Comparison of ENCODE assay signal across 8 cellular contexts in genomic region chr15:90594297-90594696, GRCh38.
DNase-seq lines count a peak whose midpoint lies in the region; ATAC-seq and TF ChIP-seq lines count a peak whose summit lies in the region.

No MANE protein-coding gene starts in this region.

- DNase-seq in NCI-H774 (lab: John Stamatoyannopoulos, UW) (peak; percentile 74), activated T-helper 1 cell treated with Interleukin-2 at 50 U/mL for 16 hours (ENCODE audit: low read depth) (peak; percentile 67), Right ventricle myocardium inferior (ENCODE audit: missing footprints) (peak; percentile 87), nephron progenitor cell (no peak), HPDE6-E6E7 (ENCODE audit: extremely low spot score) (no peak)
- peak; percentile 49 to 72 for DNase-seq in stimulated activated CD4-positive, alpha-beta T cell treated with anti-CD3 and anti-CD28 coated beads, Interleukin-15, amount 100 ng/mL, for 1 hour (ENCODE audit: low read depth in 1 of 2, low spot score in 1 of 2)

- peaks cover 40% of the 10 kb centered on the region for H3K4me1 Mint-ChIP-seq in nephron progenitor cell

- no peak for TF ChIP-seq CTCF in nephron progenitor cell (IDR thresholded peaks at IDR 0.05)

- no peak overlapping the region for H3K4me3 Mint-ChIP-seq in nephron progenitor cell

- H3K36me3 Mint-ChIP-seq in nephron progenitor cell (ENCODE audit: low read depth), result peaks cover 22% of the 10 kb centered on the region

- peak; percentile 24 for ATAC-seq in GM19452 (IDR thresholded peaks at IDR 0.05; ENCODE audit: unreplicated experiment)
- ATAC-seq in Right ventricle myocardium inferior, result peak; percentile 47
- no peak for ATAC-seq in GM18858 (IDR thresholded peaks at IDR 0.05; ENCODE audit: unreplicated experiment)

- no peak overlapping the region for H3K27ac Mint-ChIP-seq in nephron progenitor cell

- no peaks in the 10 kb centered on the region for H3K9me3 Mint-ChIP-seq in nephron progenitor cell

- no peaks in the 10 kb centered on the region for H3K27me3 Mint-ChIP-seq in nephron progenitor cell (ENCODE audit: low read depth, poor library complexity)

- intact Hi-C loops in Right ventricle myocardium inferior (cut with DNase I), result loop anchor here (10.0 kb wide), 1 partner anchor 269 kb away; no protein-coding TSS in a partner anchor

Comparison
In these comparisons a context has a peak if more than half of its experiments do, and no peak if none do; other contexts are left out.
1. DNase-seq: peak in NCI-H774 (single experiment), activated T-helper 1 cell treated with Interleukin-2 at 50 U/mL for 16 hours (single experiment), Right ventricle myocardium inferior (single experiment) and stimulated activated CD4-positive, alpha-beta T cell treated with anti-CD3 and anti-CD28 coated beads, Interleukin-15, amount 100 ng/mL, for 1 hour (2 of 2); none in nephron progenitor cell (single experiment) and HPDE6-E6E7 (single experiment).